21 cellular contexts compared by ENCODE assay signal in genomic region chr5:80318212-80318611, GRCh38. TPM values are rescaled to one million over a fixed set of nuclear protein-coding genes. Genes with fewer than 3 reads are reported as not detected.
A peak's percentile ranks its signal among the peaks of the same experiment; 100 is the strongest.
DNase-seq lines count a peak whose midpoint lies in the region; ATAC-seq, FAIRE-seq and TF ChIP-seq lines count a peak whose summit lies in the region.
"Had no signal": no experiment of that assay in that cellular context is flagged by ENCODE, and none has a peak within 500 bp of the region (broad histone marks: within the 10 kb centered on the region; RNA-seq: fewer than 3 reads in every experiment).

No MANE protein-coding gene starts in this region.

- H3K9me3 Mint-ChIP-seq in brain: peaks cover 6 to 16% (median 10%) of the 10 kb centered on the region in 5 experiments
- H3K9me3 Mint-ChIP-seq in activated T-cell treated with anti-CD3 and anti-CD28 coated beads, Interleukin-2, amount 50 U/mL, for 4 hours: no peaks in the 10 kb centered on the region
- H3K9me3 Mint-ChIP-seq: activated T-helper 2 cell treated with anti-CD3 and anti-CD28 coated beads, Interferon-gamma antibody, Interleukin-2, Interleukin-4, amounts not matched to agents 10 μg/mL and 5 μg/mL and 100 μg/mL, durations not matched to agents 14 hours and 24 hours and 36 hours; T-cell had no signal

- TF ChIP-seq EP300 in HepG2 (IDR thresholded peaks at IDR 0.05; ENCODE audit: low read depth in 2 of 2, low read length in 2 of 2) (no peak), HepG2 (CRISPR knock-in tag; IDR thresholded peaks at IDR 0.05; ENCODE audit: borderline replicate concordance) (no peak)

- no peak overlapping the region for H3K9ac ChIP-seq in HepG2 (ENCODE audit: insufficient read depth, low read depth, low read length)

- DNase-seq in A673 (ENCODE audit: low spot score): peak; percentile 56
- DNase-seq in NCI-H1694 (lab: John Stamatoyannopoulos, UW): peak; percentile 44
- DNase-seq in left kidney (ENCODE audit: low read depth, low spot score): peak; percentile 83
- DNase-seq in SW480 (ENCODE audit: low spot score): no peak
- DNase-seq in HepG2 (ENCODE audit: low spot score): no peak
- DNase-seq in activated T-cell treated with anti-CD3 and anti-CD28 coated beads, Interleukin-2, amount 50 U/mL, for 4 hours: no peak
- DNase-seq: ACHN; activated CD4-positive, alpha-beta T cell treated with anti-CD3 and anti-CD28 coated beads, Interleukin-2, amount 50 U/mL, for 1 hour; cerebellar nuclear complex; DMS79 treated with DMSO at 0.1 percent for 48 hours; HCEC 1CT; kidney glomerular epithelial cell; naive thymus-derived CD4-positive, alpha-beta T cell; NCI-H1436; stimulated activated CD4-positive, alpha-beta T cell treated with anti-CD3 and anti-CD28 coated beads, Interleukin-12 subunit alpha, Interleukin-12 subunit beta, amount 100 ng/mL, for 4 hours; T-cell had no signal

- no peaks in the 10 kb centered on the region for H3K36me3 ChIP-seq in A673 (ENCODE audit: insufficient read depth, low read length, poor library complexity, severe bottlenecking)
- no peaks in the 10 kb centered on the region for H3K36me3 ChIP-seq in HepG2 (replicated peaks in 1 of 2; ENCODE audit: control insufficient read depth in 1 of 2, insufficient read depth in 2 of 2, low read length in 2 of 2)

- no peak for TF ChIP-seq POLR2A in HepG2 (IDR thresholded peaks at IDR 0.05; ENCODE audit: insufficient read depth in 1 of 2, low read depth in 2 of 2, low read length in 2 of 2)

- peaks cover 16% of the 10 kb centered on the region for H3K4me1 Mint-ChIP-seq in brain
- no peaks in the 10 kb centered on the region for H3K4me1 Mint-ChIP-seq in activated T-cell treated with anti-CD3 and anti-CD28 coated beads, Interleukin-2, amount 50 U/mL, for 4 hours (ENCODE audit: low read depth)
- H3K4me1 Mint-ChIP-seq: naive thymus-derived CD4-positive, alpha-beta T cell; T-cell had no signal

- no peak overlapping the region for H2AFZ ChIP-seq in HepG2 (ENCODE audit: low read length)

- H3K36me3 Mint-ChIP-seq in brain: no peaks in the 10 kb centered on the region
- no peaks in the 10 kb centered on the region for H3K36me3 Mint-ChIP-seq in activated T-cell treated with anti-CD3 and anti-CD28 coated beads, Interleukin-2, amount 50 U/mL, for 4 hours (ENCODE audit: insufficient read depth)
- H3K36me3 Mint-ChIP-seq: T-cell had no signal

- H3K27ac ChIP-seq in A673 (ENCODE audit: low read depth, low read length, poor library complexity, severe bottlenecking) (no peak overlapping the region), HepG2 (ENCODE audit: extremely low read length, insufficient read depth, low read length) (no peak overlapping the region)

- no peaks in the 10 kb centered on the region for H4K20me1 ChIP-seq in HepG2 (ENCODE audit: insufficient read depth, low read length)

- TF ChIP-seq CTCF in A673 (conservative IDR thresholded peaks at IDR 0.05; ENCODE audit: low read depth, low read length) (no peak), brain (conservative IDR thresholded peaks at IDR 0.05) (no peak), HepG2 (CRISPR knock-in tag; IDR thresholded peaks at IDR 0.05) (no peak)

- CTCF ChIA-PET in A673 (lab: Charles Lee) (no interaction called here), HepG2 (lab: Yijun Ruan, JAX; ENCODE audit: low intra/inter-chr PET ratio, low total read pairs) (no interaction called here)

- H3K9me3 ChIP-seq in A673 (ENCODE audit: low read depth, low read length, poor library complexity, severe bottlenecking) (no peaks in the 10 kb centered on the region), HepG2 (ENCODE audit: low read length) (no peaks in the 10 kb centered on the region)

- H3K4me2 ChIP-seq in HepG2 (ENCODE audit: low read depth, low read length): no peak overlapping the region

- peak overlapping the region in 3 of 5 experiments; percentile 53 to 75 (median 57) for H3K27ac Mint-ChIP-seq in brain
- H3K27ac Mint-ChIP-seq: activated T-helper 2 cell treated with anti-CD3 and anti-CD28 coated beads, Interferon-gamma antibody, Interleukin-2, Interleukin-4, amounts not matched to agents 10 μg/mL and 5 μg/mL and 100 μg/mL, durations not matched to agents 14 hours and 24 hours and 36 hours; naive thymus-derived CD4-positive, alpha-beta T cell; T-cell had no signal

- H3K27me3 ChIP-seq in A673 (replicated peaks; ENCODE audit: insufficient read depth, low read depth, low read length, poor library complexity) (peaks cover 4% of the 10 kb centered on the region), HepG2 (ENCODE audit: control insufficient read depth in 1 of 2, insufficient read depth in 2 of 2, low read length in 2 of 2) (peaks cover 0 to 5% of the 10 kb centered on the region in 2 experiments; a peak in 1 of 5 replicates)

- H3K79me2 ChIP-seq in HepG2 (ENCODE audit: insufficient read depth, low read length): no peaks in the 10 kb centered on the region

- H3K4me3 Mint-ChIP-seq in brain: no peak overlapping the region
- no peak overlapping the region for H3K4me3 Mint-ChIP-seq in activated T-cell treated with anti-CD3 and anti-CD28 coated beads, Interleukin-2, amount 50 U/mL, for 4 hours
- H3K4me3 Mint-ChIP-seq: naive thymus-derived CD4-positive, alpha-beta T cell; T-cell had no signal

- POLR2A ChIA-PET in A673 (lab: Charles Lee; ENCODE audit: low non-redundant PET) (interaction anchor here (0.5 kb wide), 1 partner anchor 814 kb away, joined by 3 read pairs; no protein-coding TSS in a partner anchor), HepG2 (lab: Yijun Ruan, JAX) (no interaction called here)

- H3K4me1 ChIP-seq in A673 (ENCODE audit: insufficient read depth, low read length, poor library complexity, severe bottlenecking) (peaks cover 6% of the 10 kb centered on the region), HepG2 (ENCODE audit: insufficient read depth, low read length) (no peaks in the 10 kb centered on the region)

- no peak for FAIRE-seq in HepG2 (lab: Jason Lieb, UNC)

- TF ChIP-seq RAD21 in HepG2 (CRISPR knock-in tag; IDR thresholded peaks at IDR 0.05): no peak

- in situ Hi-C loops in HepG2 (cut with HindIII; ENCODE audit: extremely low pct_ligation_motif_present, low pct_unique_long_range_greater_than_20kb): no loop called here

- 9% methylated on average over 1 of the region's 1 CpG for WGBS in HepG2 (ENCODE audit: low lambda C conversion rate)

- H3K4me3 ChIP-seq in A673 (ENCODE audit: low read depth, low read length, poor library complexity, severe bottlenecking) (no peak overlapping the region), HepG2 (replicated peaks in 1 of 3; ENCODE audit: insufficient read depth in 1 of 3, low read depth in 2 of 3, low read length in 3 of 3) (no peak overlapping the region)

- BruUV-seq in A673 (replicated peaks; lab: Mats Ljungman, UMichigan): no TSS peak
- no TSS peak for BruUV-seq in HepG2 (replicated peaks; lab: Mats Ljungman, UMichigan)

- intact Hi-C loops in A673 (cut with micrococcal nuclease; ENCODE audit: unreplicated experiment) (no loop called here), HepG2 (cut with micrococcal nuclease; ENCODE audit: unreplicated experiment) (no loop called here)

- ATAC-seq in HepG2 (no peak), GM18868 (IDR thresholded peaks at IDR 0.05; ENCODE audit: unreplicated experiment) (no peak)
- no peak for ATAC-seq in activated T-cell treated with anti-CD3 and anti-CD28 coated beads, Interleukin-2, amount 50 U/mL, for 4 hours
- ATAC-seq: esophagus mucosa; naive thymus-derived CD4-positive, alpha-beta T cell; T-cell had no signal

- peaks cover 12% of the 10 kb centered on the region for H3K27me3 Mint-ChIP-seq in brain
- peaks cover 9% of the 10 kb centered on the region for H3K27me3 Mint-ChIP-seq in activated T-cell treated with anti-CD3 and anti-CD28 coated beads, Interleukin-2, amount 50 U/mL, for 4 hours (ENCODE audit: low read depth)

TF ChIP-seq in HepG2, 621 proteins besides CTCF, POLR2A, EP300 and RAD21 (continues in another document):
- TF ChIP-seq BORCS8-MEF2B (CRISPR knock-in tag; IDR thresholded peaks at IDR 0.05): no peak
- no peak for TF ChIP-seq SIX4 (CRISPR knock-in tag; IDR thresholded peaks at IDR 0.05)
- TF ChIP-seq TOPORS (CRISPR knock-in tag; IDR thresholded peaks at IDR 0.05): no peak
- TF ChIP-seq ZNF674 (CRISPR knock-in tag; IDR thresholded peaks at IDR 0.05; ENCODE audit: low read depth): no peak
- TF ChIP-seq ZNF660 (CRISPR knock-in tag; IDR thresholded peaks at IDR 0.05; ENCODE audit: borderline replicate concordance, low read depth): no peak

RNA-seq across cellular contexts. Expression of gene SPZ1, which starts 1.6 kb away (rescaled TPM):
- total RNA-seq in A673 (2021) (not detected in 2 replicates), HepG2 (2016; rRNA removed; fragmentation: Illumina TruSeq; extraction: Trizol) (not detected in 2 replicates)
- polyA plus RNA-seq in brain (ENCODE audit: insufficient read depth, low read depth, low replicate concordance) (not detected), HepG2 (2011; rRNA removed) (not detected in 2 replicates)
- total RNA-seq in HepG2 (2016; cell fraction: cytosol; rRNA removed; fragmentation: Illumina TruSeq; extraction: Trizol; ENCODE audit: low read depth): not detected in 2 replicates
- not detected in 2 replicates for total RNA-seq in HepG2 (2016; cell fraction: insoluble cytoplasmic fraction; rRNA removed; fragmentation: Illumina TruSeq; extraction: Trizol)
- not detected in 2 replicates for total RNA-seq in HepG2 (2016; cell fraction: membrane; rRNA removed; fragmentation: Illumina TruSeq; extraction: Trizol)
- total RNA-seq in HepG2 (2016; cell fraction: nucleus; rRNA removed; fragmentation: Illumina TruSeq; extraction: Trizol): not detected in 2 replicates
- polyA plus RNA-seq in HepG2 (2011; cell fraction: cytosol; rRNA removed): not detected in 2 replicates
- polyA plus RNA-seq in HepG2 (2011; cell fraction: nucleus; rRNA removed): not detected in 2 replicates
- polyA plus RNA-seq in HepG2 (2012): not detected in 2 replicates
- polyA plus RNA-seq in HepG2 (2016; cell fraction: cytosol; fragmentation: Illumina TruSeq; extraction: Trizol; ENCODE audit: low read depth): not detected in 2 replicates
- polyA plus RNA-seq in HepG2 (2016; cell fraction: insoluble cytoplasmic fraction; fragmentation: Illumina TruSeq; extraction: Trizol; ENCODE audit: low read depth): not detected in 2 replicates
- polyA plus RNA-seq in HepG2 (2016; cell fraction: membrane; fragmentation: Illumina TruSeq; extraction: Trizol; ENCODE audit: low read depth): not detected in 2 replicates
- not detected in 2 replicates for polyA plus RNA-seq in HepG2 (2016; cell fraction: nucleus; fragmentation: Illumina TruSeq; extraction: Trizol; ENCODE audit: insufficient read depth, low read depth)
- polyA minus RNA-seq in HepG2 (2011; rRNA and poly(A)+ RNA removed; ENCODE audit: low replicate concordance): not detected in 2 replicates
- not detected in 2 replicates for polyA minus RNA-seq in HepG2 (2011; cell fraction: cytosol; rRNA and poly(A)+ RNA removed)
- polyA minus RNA-seq in HepG2 (2011; cell fraction: nucleus; rRNA and poly(A)+ RNA removed): not detected in 2 replicates
- total RNA-seq in activated T-cell treated with anti-CD3 and anti-CD28 coated beads, Interleukin-2, amount 50 U/mL, for 4 hours: not detected
- total RNA-seq: activated T-helper 2 cell treated with anti-CD3 and anti-CD28 coated beads, Interferon-gamma antibody, Interleukin-2, Interleukin-4, amounts not matched to agents 10 μg/mL and 5 μg/mL and 100 μg/mL, durations not matched to agents 14 hours and 24 hours and 36 hours; esophagus mucosa; naive thymus-derived CD4-positive, alpha-beta T cell; T-cell; urinary bladder had no signal
- polyA plus RNA-seq: naive thymus-derived CD4-positive, alpha-beta T cell; urinary bladder had no signal

Comparison
In these comparisons a context has a peak if more than half of its experiments do, and no peak if none do; other contexts are left out.
1. DNase-seq: peak in A673 (single experiment), NCI-H1694 (single experiment) and left kidney (single experiment); none in SW480 (single experiment), HepG2 (single experiment) and activated T-cell treated with anti-CD3 and anti-CD28 coated beads, Interleukin-2, amount 50 U/mL, for 4 hours (single experiment).